Comparison of ENCODE assay signal across 7 cellular contexts in genomic region chr17:44971776-44972483, GRCh38. TPM values are rescaled to one million over a fixed set of nuclear protein-coding genes. Genes with fewer than 3 reads are reported as not detected.
DNase-seq lines count a peak whose midpoint lies in the region; ATAC-seq and TF ChIP-seq lines count a peak whose summit lies in the region.

No MANE protein-coding gene starts in this region.

- no peak for TF ChIP-seq RAD21 in SK-N-SH (IDR thresholded peaks at IDR 0.05; ENCODE audit: low read length)

- no peak for TF ChIP-seq EP300 in SK-N-SH (IDR thresholded peaks at IDR 0.05; ENCODE audit: borderline replicate concordance in 1 of 2, low read depth in 1 of 2, low read length in 1 of 2)

- H3K9me2 ChIP-seq in SK-N-SH: no peaks in the 10 kb centered on the region

- CTCF ChIA-PET in SK-N-SH (lab: Yijun Ruan, JAX): interaction anchor here (0.8 to 1.7 kb wide), 5 partner anchors 10 to 124 kb away, joined by 3 to 6 read pairs (median 4); no protein-coding TSS in a partner anchor

- no peak for ATAC-seq in HG03095 (IDR thresholded peaks at IDR 0.05; ENCODE audit: unreplicated experiment)

- H3K4me1 ChIP-seq in SK-N-SH (ENCODE audit: control insufficient read depth in 1 of 2, insufficient read depth in 2 of 2, low read depth in 1 of 2, low read length in 1 of 2): peaks cover 0 to 17% of the 10 kb centered on the region in 2 experiments; a peak in 1 of 4 replicates

- peaks cover 5% of the 10 kb centered on the region; the same call in 1 of the 2 replicates for H3K27me3 ChIP-seq in SK-N-SH (ENCODE audit: insufficient read depth)

- no peak overlapping the region for H3K9ac ChIP-seq in SK-N-SH

- WGBS in SK-N-SH (ENCODE audit: low lambda C conversion rate): 92% methylated on average over 8 of the region's 8 CpGs

- H3K27ac ChIP-seq in SK-N-SH (ENCODE audit: low read depth in 2 of 2, low read length in 1 of 2): no peak overlapping the region

- H3F3A ChIP-seq in SK-N-SH (replicated peaks; ENCODE audit: insufficient read depth): peaks cover 10% of the 10 kb centered on the region

- no peak overlapping the region for H3K4me2 ChIP-seq in SK-N-SH

- H3K4me3 ChIP-seq in SK-N-SH (ENCODE audit: low read depth in 2 of 2, low read length in 1 of 2): no peak overlapping the region

- no peaks in the 10 kb centered on the region for H3K79me2 ChIP-seq in SK-N-SH (ENCODE audit: insufficient read depth)

- no peak overlapping the region for H2AFZ ChIP-seq in SK-N-SH (ENCODE audit: low read depth)

- no peaks in the 10 kb centered on the region for H3K36me3 ChIP-seq in SK-N-SH (replicated peaks in 1 of 2; ENCODE audit: control insufficient read depth in 1 of 2, insufficient read depth in 2 of 2, low read length in 1 of 2)

- TF ChIP-seq CTCF in SK-N-SH (IDR thresholded peaks at IDR 0.05): no peak

- no peaks in the 10 kb centered on the region for H3K9me3 ChIP-seq in SK-N-SH

- H4K20me1 ChIP-seq in SK-N-SH (ENCODE audit: insufficient read depth): no peaks in the 10 kb centered on the region

- DNase-seq in HS-5 (ENCODE audit: low read depth) (peak; percentile 26), hepatic stellate cell (ENCODE audit: low spot score) (peak; percentile 54), NCI-H1930 (lab: John Stamatoyannopoulos, UW) (no peak), SK-N-SH (no peak)
- peak; percentile 55 for DNase-seq in activated CD8-positive, alpha-beta memory T cell treated with anti-CD3 and anti-CD28 coated beads, Interleukin-2, amount 50 U/mL, for 4 hours
- peak; percentile 38 for DNase-seq in stimulated activated CD8-positive, alpha-beta memory T cell treated with anti-CD3 and anti-CD28 coated beads, Interleukin-7, amount 100 ng/mL, for 24 hours (ENCODE audit: low read depth)

- POLR2A ChIA-PET in SK-N-SH (lab: Yijun Ruan, JAX): no interaction called here

TF ChIP-seq in SK-N-SH, 30 proteins besides CTCF, POLR2A, EP300 and RAD21:
- TF ChIP-seq FOXJ3 (CRISPR knock-in tag; IDR thresholded peaks at IDR 0.05) (no peak), MAX (IDR thresholded peaks at IDR 0.05; ENCODE audit: low read depth) (no peak), TCF12 (IDR thresholded peaks at IDR 0.05) (no peak), TEAD4 (IDR thresholded peaks at IDR 0.05; ENCODE audit: borderline replicate concordance, insufficient read depth) (no peak), MEF2A (IDR thresholded peaks at IDR 0.05; ENCODE audit: borderline replicate concordance, low read depth) (no peak), FOXM1 (IDR thresholded peaks at IDR 0.05; ENCODE audit: low read depth) (no peak)

RNA-seq across cellular contexts. Expression of gene C1QL1, which starts 3.8 kb away (rescaled TPM):
- 5.4 and 11.9 TPM in 2 replicates for polyA plus RNA-seq in SK-N-SH (2012; rRNA removed)
- polyA plus RNA-seq in SK-N-SH (2012; cell fraction: cytosol; rRNA removed): 4.7 and 10.1 TPM in 2 replicates
- polyA plus RNA-seq in SK-N-SH (2012; cell fraction: nucleus; rRNA removed): 3.3 and 3.6 TPM in 2 replicates

RNA-seq across cellular contexts. Expression of gene KIF18B, which starts 24.4 kb away (rescaled TPM):
- polyA plus RNA-seq in SK-N-SH (2012; rRNA removed): 12.6 and 14.7 TPM in 2 replicates
- polyA plus RNA-seq in SK-N-SH (2012; cell fraction: cytosol; rRNA removed): 4.0 and 7.1 TPM in 2 replicates
- 40.0 and 52.6 TPM in 2 replicates for polyA plus RNA-seq in SK-N-SH (2012; cell fraction: nucleus; rRNA removed)

RNA-seq across cellular contexts. Expression of gene GFAP, which starts 56.6 kb away (rescaled TPM):
- polyA plus RNA-seq in SK-N-SH (2012; rRNA removed): 0.48 and 0.71 TPM in 2 replicates
- 0.23 and 0.35 TPM in 2 replicates for polyA plus RNA-seq in SK-N-SH (2012; cell fraction: cytosol; rRNA removed)
- polyA plus RNA-seq in SK-N-SH (2012; cell fraction: nucleus; rRNA removed): 0.36 and 0.44 TPM in 2 replicates

Comparison
In these comparisons a context has a peak if more than half of its experiments do, and no peak if none do; other contexts are left out.
1. DNase-seq: peak in HS-5 (single experiment), activated CD8-positive, alpha-beta memory T cell treated with anti-CD3 and anti-CD28 coated beads, Interleukin-2, amount 50 U/mL, for 4 hours (single experiment), hepatic stellate cell (single experiment) and stimulated activated CD8-positive, alpha-beta memory T cell treated with anti-CD3 and anti-CD28 coated beads, Interleukin-7, amount 100 ng/mL, for 24 hours (single experiment); none in NCI-H1930 (0 of 2) and SK-N-SH (single experiment).